ENCODE assay signal across 17 cellular contexts in genomic region chr9:112777914-112778313, GRCh38. TPM values are rescaled to one million over a fixed set of nuclear protein-coding genes. Genes with fewer than 3 reads are reported as not detected.
DNase-seq lines count a peak whose midpoint lies in the region; ATAC-seq, FAIRE-seq and TF ChIP-seq lines count a peak whose summit lies in the region.
"Had no signal": no experiment of that assay in that cellular context is flagged by ENCODE, and none has a peak within 500 bp of the region (broad histone marks: within the 10 kb centered on the region; RNA-seq: fewer than 3 reads in every experiment).

No MANE protein-coding gene starts in this region.

- H3K27me3 ChIP-seq in K562 (ENCODE audit: control insufficient read depth in 2 of 2, insufficient read depth in 2 of 2, low read length in 2 of 2), result peaks cover 0 to 5% of the 10 kb centered on the region in 2 experiments; a peak in 2 of 5 replicates
- H3K27me3 ChIP-seq in Karpas-422 (ENCODE audit: low read length), result no peaks in the 10 kb centered on the region
- H3K27me3 ChIP-seq in CD4-positive, alpha-beta T cell (ENCODE audit: control insufficient read depth, insufficient read depth, low read length), result no peaks in the 10 kb centered on the region
- H3K27me3 ChIP-seq: BLaER1 had no signal

- H3K4me3 Mint-ChIP-seq in activated naive CD8-positive, alpha-beta T cell treated with anti-CD3 and anti-CD28 coated beads, Interleukin-2, amount 10 ng/mL, durations not matched to agents 7 days and 5 days, result no peak overlapping the region
- H3K4me3 Mint-ChIP-seq in activated naive CD8-positive, alpha-beta T cell treated with anti-CD3 and anti-CD28 coated beads for 36 hours, result no peak overlapping the region
- H3K4me3 Mint-ChIP-seq in CD4-positive, alpha-beta T cell, result no peak overlapping the region
- no peak overlapping the region for H3K4me3 Mint-ChIP-seq in endothelial cell (ENCODE audit: unreplicated experiment)
- H3K4me3 Mint-ChIP-seq: activated naive CD8-positive, alpha-beta T cell had no signal

- H2AFZ ChIP-seq in K562 (ENCODE audit: low read depth, low read length) (no peak overlapping the region), Karpas-422 (ENCODE audit: low read length) (no peak overlapping the region)

- peaks cover 4% of the 10 kb centered on the region for H4K20me1 ChIP-seq in K562 (replicated peaks; ENCODE audit: control insufficient read depth, insufficient read depth, low read length)
- H4K20me1 ChIP-seq in Karpas-422 (ENCODE audit: insufficient read depth, low read depth, low read length), result peaks cover 24% of the 10 kb centered on the region; the same call in 1 of the 2 replicates

- peak overlapping the region; percentile 1 for H3K27ac Mint-ChIP-seq in activated naive CD8-positive, alpha-beta T cell treated with anti-CD3 and anti-CD28 coated beads, Interleukin-2, amount 10 ng/mL, durations not matched to agents 7 days and 5 days
- no peak overlapping the region for H3K27ac Mint-ChIP-seq in activated naive CD8-positive, alpha-beta T cell treated with anti-CD3 and anti-CD28 coated beads for 36 hours
- H3K27ac Mint-ChIP-seq in CD4-positive, alpha-beta T cell, result no peak overlapping the region
- no peak overlapping the region for H3K27ac Mint-ChIP-seq in endothelial cell (ENCODE audit: unreplicated experiment)
- H3K27ac Mint-ChIP-seq: activated naive CD8-positive, alpha-beta T cell had no signal

- H3K27ac ChIP-seq in K562 (ENCODE audit: extremely low read depth, low read depth, low read length), result no peak overlapping the region
- H3K27ac ChIP-seq in Karpas-422 (ENCODE audit: low read length), result no peak overlapping the region
- no peak overlapping the region for H3K27ac ChIP-seq in CD4-positive, alpha-beta T cell (ENCODE audit: low read depth, low read length)
- H3K27ac ChIP-seq: BLaER1, prostate gland had no signal

- H3K79me2 ChIP-seq in K562 (ENCODE audit: control insufficient read depth, insufficient read depth, low read length) (no peaks in the 10 kb centered on the region), Karpas-422 (ENCODE audit: low read length) (peaks cover 94% of the 10 kb centered on the region)

- H3K4me3 ChIP-seq in K562 (no peak overlapping the region), Karpas-422 (ENCODE audit: low read length) (no peak overlapping the region)
- H3K4me3 ChIP-seq: BLaER1, prostate gland had no signal

- intact Hi-C loops in K562 (cut with micrococcal nuclease), result no loop called here
- intact Hi-C loops in CD4-positive, alpha-beta T cell (cut with DNase I, micrococcal nuclease), result no loop called here

- POLR2A ChIA-PET in activated naive CD8-positive, alpha-beta T cell treated with anti-CD3 and anti-CD28 coated beads, Interleukin-2, amount 10 ng/mL, durations not matched to agents 7 days and 5 days (lab: Charles Lee), result no interaction called here
- POLR2A ChIA-PET in K562 (lab: Yijun Ruan, JAX), result interaction anchor here (1.1 kb wide), 1 partner anchor 13 kb away, joined by 3 read pairs; no protein-coding TSS in a partner anchor
- POLR2A ChIA-PET in CD4-positive, alpha-beta T cell (lab: Charles Lee), result no interaction called here

- peaks cover 1% of the 10 kb centered on the region for H3K9me3 Mint-ChIP-seq in activated naive CD8-positive, alpha-beta T cell treated with anti-CD3 and anti-CD28 coated beads, Interleukin-2, amount 10 ng/mL, durations not matched to agents 7 days and 5 days
- H3K9me3 Mint-ChIP-seq in activated naive CD8-positive, alpha-beta T cell treated with anti-CD3 and anti-CD28 coated beads for 36 hours, result no peaks in the 10 kb centered on the region
- no peaks in the 10 kb centered on the region for H3K9me3 Mint-ChIP-seq in CD4-positive, alpha-beta T cell
- no peaks in the 10 kb centered on the region for H3K9me3 Mint-ChIP-seq in endothelial cell (ENCODE audit: unreplicated experiment)

- H3K9me2 ChIP-seq in Karpas-422 (replicated peaks; ENCODE audit: insufficient read depth, low read length), result no peaks in the 10 kb centered on the region

- in situ Hi-C loops in K562 (cut with MboI), result no loop called here

- H3K9me1 ChIP-seq in K562 (ENCODE audit: control insufficient read depth, insufficient read depth, low read length), result no peaks in the 10 kb centered on the region

- no peak overlapping the region for H3K4me2 ChIP-seq in K562 (ENCODE audit: insufficient read depth, low read length)
- H3K4me2 ChIP-seq in Karpas-422 (ENCODE audit: low read depth, low read length, poor library complexity, severe bottlenecking), result no peak overlapping the region
- H3K4me2 ChIP-seq: BLaER1 had no signal

- peaks cover 23% of the 10 kb centered on the region for H3K4me1 Mint-ChIP-seq in activated naive CD8-positive, alpha-beta T cell treated with anti-CD3 and anti-CD28 coated beads, Interleukin-2, amount 10 ng/mL, durations not matched to agents 7 days and 5 days
- H3K4me1 Mint-ChIP-seq in activated naive CD8-positive, alpha-beta T cell treated with anti-CD3 and anti-CD28 coated beads for 36 hours, result peaks cover 34% of the 10 kb centered on the region
- H3K4me1 Mint-ChIP-seq in CD4-positive, alpha-beta T cell (ENCODE audit: low read depth), result peaks cover 36% of the 10 kb centered on the region
- no peaks in the 10 kb centered on the region for H3K4me1 Mint-ChIP-seq in endothelial cell (ENCODE audit: unreplicated experiment)

- H3K4me1 ChIP-seq in K562 (replicated peaks in 1 of 2; ENCODE audit: control insufficient read depth in 2 of 2, insufficient read depth in 2 of 2, low read length in 2 of 2), result no peaks in the 10 kb centered on the region
- peaks cover 62% of the 10 kb centered on the region for H3K4me1 ChIP-seq in Karpas-422 (ENCODE audit: low read length)
- H3K4me1 ChIP-seq: prostate gland had no signal

- peak; percentile 47 for ATAC-seq in activated naive CD8-positive, alpha-beta T cell treated with anti-CD3 and anti-CD28 coated beads, Interleukin-2, amount 10 ng/mL, durations not matched to agents 7 days and 5 days (ENCODE audit: low read depth)
- ATAC-seq in K562, result peak; percentile 38; the same call in 1 of the 3 replicates
- peak; percentile 81 for ATAC-seq in stimulated activated naive CD8-positive, alpha-beta T cell treated with anti-CD3 and anti-CD28 coated beads, Interleukin-15, Interleukin-2, amounts not matched to agents 100 U/mL and 50 U/mL, for 24 hours
- ATAC-seq in CD4-positive, alpha-beta T cell (ENCODE audit: poor library complexity), result no peak
- ATAC-seq: left cardiac atrium, Right ventricle myocardium inferior had no signal

- H3K36me3 Mint-ChIP-seq in activated naive CD8-positive, alpha-beta T cell treated with anti-CD3 and anti-CD28 coated beads, Interleukin-2, amount 10 ng/mL, durations not matched to agents 7 days and 5 days, result peaks cover 9% of the 10 kb centered on the region
- H3K36me3 Mint-ChIP-seq in activated naive CD8-positive, alpha-beta T cell treated with anti-CD3 and anti-CD28 coated beads for 36 hours, result peaks cover 2% of the 10 kb centered on the region
- H3K36me3 Mint-ChIP-seq in CD4-positive, alpha-beta T cell (ENCODE audit: low read depth), result no peaks in the 10 kb centered on the region
- no peaks in the 10 kb centered on the region for H3K36me3 Mint-ChIP-seq in endothelial cell (ENCODE audit: low read depth, unreplicated experiment)

- H3K9ac ChIP-seq in K562 (ENCODE audit: insufficient read depth in 1 of 2, low read depth in 2 of 2, low read length in 2 of 2) (no peak overlapping the region), Karpas-422 (ENCODE audit: low read length) (no peak overlapping the region)
- H3K9ac ChIP-seq: BLaER1 had no signal

- CTCF ChIA-PET in K562 (lab: Yijun Ruan, JAX; ENCODE audit: low intra/inter-chr PET ratio), result interaction anchor here (0.6 kb wide), 1 partner anchor 168 kb away, joined by 3 read pairs; no protein-coding TSS in a partner anchor
- CTCF ChIA-PET in CD4-positive, alpha-beta T cell (lab: Charles Lee), result interaction anchor here (1.1 kb wide), 1 partner anchor 39 kb away, joined by 4 read pairs; no protein-coding TSS in a partner anchor

- DNase-seq in activated naive CD8-positive, alpha-beta T cell treated with anti-CD3 and anti-CD28 coated beads, Interleukin-2, amount 10 ng/mL, durations not matched to agents 7 days and 5 days, result no peak
- no peak for DNase-seq in activated naive CD8-positive, alpha-beta T cell treated with anti-CD3 and anti-CD28 coated beads for 36 hours
- peak; percentile 97 for DNase-seq in M059J (ENCODE audit: low read depth)
- DNase-seq in K562 (ENCODE audit: extremely low read depth in 1 of 4, low spot score in 3 of 4), result no peak
- DNase-seq in stimulated activated naive CD8-positive, alpha-beta T cell treated with anti-CD3 and anti-CD28 coated beads, Interleukin-15, Interleukin-2, amounts not matched to agents 100 U/mL and 50 U/mL, for 24 hours, result peak; percentile 20
- no peak for DNase-seq in Karpas-422
- DNase-seq in CD4-positive, alpha-beta T cell, result no peak
- DNase-seq in endothelial cell (ENCODE audit: low spot score), result no peak
- DNase-seq: DND-41, left cardiac atrium, NCI-H1694, NCI-H524 had no signal

- H3K27me3 Mint-ChIP-seq in activated naive CD8-positive, alpha-beta T cell treated with anti-CD3 and anti-CD28 coated beads, Interleukin-2, amount 10 ng/mL, durations not matched to agents 7 days and 5 days, result no peaks in the 10 kb centered on the region
- H3K27me3 Mint-ChIP-seq in activated naive CD8-positive, alpha-beta T cell treated with anti-CD3 and anti-CD28 coated beads for 36 hours, result no peaks in the 10 kb centered on the region
- H3K27me3 Mint-ChIP-seq in CD4-positive, alpha-beta T cell, result no peaks in the 10 kb centered on the region
- peaks cover 4% of the 10 kb centered on the region for H3K27me3 Mint-ChIP-seq in endothelial cell (ENCODE audit: unreplicated experiment)
- H3K27me3 Mint-ChIP-seq: activated naive CD8-positive, alpha-beta T cell had no signal

- H3K9me3 ChIP-seq in K562 (replicated peaks; ENCODE audit: control insufficient read depth, insufficient read depth, low read depth, low read length) (no peaks in the 10 kb centered on the region), Karpas-422 (ENCODE audit: low read length) (no peaks in the 10 kb centered on the region)
- H3K9me3 ChIP-seq in CD4-positive, alpha-beta T cell (ENCODE audit: control insufficient read depth, low read length), result no peaks in the 10 kb centered on the region
- H3K9me3 ChIP-seq: BLaER1, prostate gland had no signal

- no peak for FAIRE-seq in K562 (lab: Jason Lieb, UNC)
- FAIRE-seq: GM12892 had no signal

- no TSS peak for BruUV-seq in K562 (replicated peaks; lab: Mats Ljungman, UMichigan)

- TF ChIP-seq POLR2A in K562 (conservative IDR thresholded peaks at IDR 0.05), result no peak

- TF ChIP-seq EP300 in K562 (IDR thresholded peaks at IDR 0.05; ENCODE audit: low read length), result no peak

- H3K36me3 ChIP-seq in K562 (ENCODE audit: control insufficient read depth, insufficient read depth, low read length) (no peaks in the 10 kb centered on the region), Karpas-422 (ENCODE audit: insufficient read depth, low read length) (no peaks in the 10 kb centered on the region)
- H3K36me3 ChIP-seq: prostate gland had no signal

- no peak for TF ChIP-seq CTCF in K562 (IDR thresholded peaks at IDR 0.05 in 2 of 3, conservative IDR thresholded peaks at IDR 0.05 in 1 of 3; ENCODE audit: insufficient read depth in 2 of 3, low read depth in 1 of 3, low read length in 3 of 3)
- TF ChIP-seq CTCF in CD4-positive, alpha-beta T cell (IDR thresholded peaks at IDR 0.05), result no peak
- no peak for TF ChIP-seq CTCF in endothelial cell (IDR thresholded peaks at IDR 0.05; ENCODE audit: unreplicated experiment)

- TF ChIP-seq RAD21 in K562 (CRISPR knock-in tag; conservative IDR thresholded peaks at IDR 0.05 in 1 of 2, IDR thresholded peaks at IDR 0.05 in 1 of 2), result no peak

RNA-seq across cellular contexts. Expression of gene SNX30, which starts 27.4 kb away (rescaled TPM):
- total RNA-seq in activated naive CD8-positive, alpha-beta T cell treated with anti-CD3 and anti-CD28 coated beads, Interleukin-2, amount 10 ng/mL, durations not matched to agents 7 days and 5 days, result 1 to 10 TPM; 9.0 to 9.6 TPM
- total RNA-seq in activated naive CD8-positive, alpha-beta T cell treated with anti-CD3 and anti-CD28 coated beads for 36 hours, result 1 to 10 TPM; 5.4 TPM
- total RNA-seq in M059J (2014; rRNA removed; shearing (Covaris generic)), result 5.7 and 11.0 TPM in 2 replicates
- total RNA-seq in K562 (2011; cell fraction: chromatin; rRNA removed; ENCODE audit: low replicate concordance), result 5.4 and 7.0 TPM in 2 replicates
- total RNA-seq in K562 (2011; cell fraction: nucleolus; rRNA removed), result 2.7 and 2.9 TPM in 2 replicates
- total RNA-seq in K562 (2011; cell fraction: nucleoplasm; rRNA removed), result 5.1 and 7.3 TPM in 2 replicates
- total RNA-seq in K562 (2014; rRNA removed) (3.3 and 3.6 TPM in 2 replicates), K562 (2014; rRNA removed; fragmentation: Illumina TruSeq; extraction: Trizol) (4.5 and 5.0 TPM in 2 replicates), K562 (2015; rRNA removed; fragmentation: Illumina TruSeq; extraction: Trizol) (4.9 and 5.9 TPM in 2 replicates), K562 (2021) (4.2 and 4.8 TPM in 2 replicates), endothelial cell (ENCODE audit: unreplicated experiment) (12.8 TPM)
- polyA plus RNA-seq in K562 (2011; rRNA removed) (2.4 and 3.1 TPM in 2 replicates), K562 (2014; fragmentation: Illumina TruSeq; extraction: Trizol) (3.9 and 4.4 TPM in 2 replicates), K562 (2014; fragmentation: Nextera tagmentation; extraction: Ambion mirVana) (under 1 TPM; 0.76 to 0.99 TPM), K562 (2014; rRNA removed) (2.9 and 10.6 TPM in 2 replicates)
- polyA plus RNA-seq in K562 (2011; cell fraction: cytosol; rRNA removed), result 1.3 and 2.7 TPM in 2 replicates
- 4.7 and 4.8 TPM in 2 replicates for polyA plus RNA-seq in K562 (2011; cell fraction: nucleus; rRNA removed)
- 3.2 and 3.8 TPM in 2 replicates for polyA plus RNA-seq in K562 (2012)
- polyA minus RNA-seq in K562 (2011; rRNA and poly(A)+ RNA removed), result 6.5 and 8.2 TPM in 2 replicates
- polyA minus RNA-seq in K562 (2011; cell fraction: cytosol; rRNA and poly(A)+ RNA removed), result 2.8 and 3.0 TPM in 2 replicates
- polyA minus RNA-seq in K562 (2011; cell fraction: nucleus; rRNA and poly(A)+ RNA removed), result 1.6 and 2.8 TPM in 2 replicates
- total RNA-seq in Karpas-422 (2014; rRNA removed; shearing (Covaris generic); ENCODE audit: low replicate concordance), result 41.1 and 43.8 TPM in 2 replicates
- total RNA-seq in CD4-positive, alpha-beta T cell, result 1 to 10 TPM; 5.2 to 5.8 TPM

RNA-seq across cellular contexts. Expression of gene INIP, which starts 60.0 kb away (rescaled TPM):
- 10 to 100 TPM; 29.4 to 29.8 TPM for total RNA-seq in activated naive CD8-positive, alpha-beta T cell treated with anti-CD3 and anti-CD28 coated beads, Interleukin-2, amount 10 ng/mL, durations not matched to agents 7 days and 5 days
- total RNA-seq in activated naive CD8-positive, alpha-beta T cell treated with anti-CD3 and anti-CD28 coated beads for 36 hours, result 10 to 100 TPM; 36.8 to 38.6 TPM
- total RNA-seq in M059J (2014; rRNA removed; shearing (Covaris generic)), result 43.7 and 45.4 TPM in 2 replicates
- 11.0 and 32.0 TPM in 2 replicates for total RNA-seq in K562 (2011; cell fraction: chromatin; rRNA removed; ENCODE audit: low replicate concordance)
- 9.7 and 10.3 TPM in 2 replicates for total RNA-seq in K562 (2011; cell fraction: nucleolus; rRNA removed)
- 13.9 and 24.1 TPM in 2 replicates for total RNA-seq in K562 (2011; cell fraction: nucleoplasm; rRNA removed)
- total RNA-seq in K562 (2014; rRNA removed) (11.9 and 17.8 TPM in 2 replicates), K562 (2014; rRNA removed; fragmentation: Illumina TruSeq; extraction: Trizol) (38.8 and 47.6 TPM in 2 replicates), K562 (2015; rRNA removed; fragmentation: Illumina TruSeq; extraction: Trizol) (30.9 and 32.1 TPM in 2 replicates), K562 (2021) (28.5 and 33.0 TPM in 2 replicates), endothelial cell (ENCODE audit: unreplicated experiment) (20.8 TPM)
- polyA plus RNA-seq in K562 (2011; rRNA removed) (47.2 and 56.8 TPM in 2 replicates), K562 (2014; fragmentation: Illumina TruSeq; extraction: Trizol) (28.7 and 37.3 TPM in 2 replicates), K562 (2014; fragmentation: Nextera tagmentation; extraction: Ambion mirVana) (10 to 100 TPM; 87.0 to 87.9 TPM), K562 (2014; rRNA removed) (26.0 and 30.0 TPM in 2 replicates)
- polyA plus RNA-seq in K562 (2011; cell fraction: cytosol; rRNA removed), result 9.6 and 24.1 TPM in 2 replicates
- polyA plus RNA-seq in K562 (2011; cell fraction: nucleus; rRNA removed), result 6.4 and 10.8 TPM in 2 replicates
- 20.4 and 29.5 TPM in 2 replicates for polyA plus RNA-seq in K562 (2012)
- 41.9 and 45.6 TPM in 2 replicates for polyA minus RNA-seq in K562 (2011; rRNA and poly(A)+ RNA removed)
- polyA minus RNA-seq in K562 (2011; cell fraction: cytosol; rRNA and poly(A)+ RNA removed), result 9.2 and 13.8 TPM in 2 replicates
- 7.0 and 10.2 TPM in 2 replicates for polyA minus RNA-seq in K562 (2011; cell fraction: nucleus; rRNA and poly(A)+ RNA removed)
- 37.0 and 51.0 TPM in 2 replicates for total RNA-seq in Karpas-422 (2014; rRNA removed; shearing (Covaris generic); ENCODE audit: low replicate concordance)
- 1 to 10 TPM; 7.8 to 9.1 TPM for total RNA-seq in CD4-positive, alpha-beta T cell

Comparison
In these comparisons a context has a peak if more than half of its experiments do, and no peak if none do; other contexts are left out.
1. DNase-seq: peak in M059J (single experiment) and stimulated activated naive CD8-positive, alpha-beta T cell treated with anti-CD3 and anti-CD28 coated beads, Interleukin-15, Interleukin-2, amounts not matched to agents 100 U/mL and 50 U/mL, for 24 hours (single experiment); none in activated naive CD8-positive, alpha-beta T cell treated with anti-CD3 and anti-CD28 coated beads, Interleukin-2, amount 10 ng/mL, durations not matched to agents 7 days and 5 days (single experiment), activated naive CD8-positive, alpha-beta T cell treated with anti-CD3 and anti-CD28 coated beads for 36 hours (single experiment), K562 (0 of 4), Karpas-422 (single experiment), CD4-positive, alpha-beta T cell (0 of 10) and endothelial cell (single experiment).